In the genomic region with DNA sequence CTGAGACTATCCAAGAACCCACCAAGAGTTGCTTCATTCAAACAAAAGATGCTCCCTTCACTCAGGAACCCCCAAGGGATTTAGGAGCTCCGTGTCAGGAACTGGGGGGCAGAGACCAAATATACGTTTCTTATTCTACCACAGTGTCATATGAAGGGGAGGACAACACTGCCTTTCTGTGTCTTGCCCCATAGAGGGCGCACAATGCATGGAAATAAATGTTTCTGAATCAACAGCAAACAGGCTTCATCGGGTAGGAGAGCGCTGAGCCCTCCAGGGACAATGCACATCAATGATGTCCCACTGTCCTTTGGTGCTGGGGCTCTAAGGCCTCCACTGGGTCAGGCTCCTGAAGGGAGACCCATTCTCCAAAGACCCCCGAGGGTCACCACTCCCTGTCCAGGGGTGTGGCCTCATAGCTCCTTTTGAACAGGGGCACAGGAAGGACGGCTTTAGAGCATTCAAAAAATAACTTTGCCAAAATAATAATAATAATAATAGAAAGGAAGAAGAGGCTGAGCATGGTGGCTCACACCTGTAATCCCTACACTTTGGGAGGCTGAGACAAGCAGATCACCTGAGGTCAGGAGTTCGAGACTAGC, we compare ENCODE assay signal across 8 cellular contexts. TPM values are rescaled to one million over a fixed set of nuclear protein-coding genes. Genes with fewer than 3 reads are reported as not detected.
DNase-seq lines count a peak whose midpoint lies in the region; ATAC-seq and TF ChIP-seq lines count a peak whose summit lies in the region.

No MANE protein-coding gene starts in this region.

- peaks cover 0 to 2% (median 1%) of the 10 kb centered on the region in 3 donors for H3K27me3 Mint-ChIP-seq in CD14-positive monocyte (ENCODE audit: low read depth in 3 of 3)

- no peak overlapping the region for H3K27ac ChIP-seq in gastroesophageal sphincter

- H3K4me3 Mint-ChIP-seq in CD14-positive monocyte, result no peak overlapping the region

- H3K9me3 Mint-ChIP-seq in CD14-positive monocyte, result peaks cover 0 to 2% (median 0%) of the 10 kb centered on the region in 7 donors

- 28% methylated on average over 5 of the region's 8 CpGs; no CpG with 5 or more reads in 1 of the 2 donors for WGBS in gastroesophageal sphincter (ENCODE audit: low coverage in 1 of 2), 2 donors

- H3K4me1 Mint-ChIP-seq in CD14-positive monocyte, result no peaks in the 10 kb centered on the region

- no peak for TF ChIP-seq POLR2A in gastroesophageal sphincter (IDR thresholded peaks at IDR 0.05)

- no peak overlapping the region for H3K27ac Mint-ChIP-seq in CD14-positive monocyte

- H3K36me3 ChIP-seq in gastroesophageal sphincter, result no peaks in the 10 kb centered on the region

- peak; percentile 72 for ATAC-seq in GM18502 (IDR thresholded peaks at IDR 0.05; ENCODE audit: poor library complexity, unreplicated experiment)
- peak; percentile 78 for ATAC-seq in HG02763 (IDR thresholded peaks at IDR 0.05; ENCODE audit: unreplicated experiment)
- ATAC-seq in gastroesophageal sphincter, result peak; percentile 30

- H3K36me3 Mint-ChIP-seq in CD14-positive monocyte, result no peaks in the 10 kb centered on the region

- no peak overlapping the region for H3K4me3 ChIP-seq in WI38 (ENCODE audit: low read depth, low read length)
- H3K4me3 ChIP-seq in gastroesophageal sphincter, result no peak overlapping the region

- TF ChIP-seq EP300 in gastroesophageal sphincter (IDR thresholded peaks at IDR 0.05), result no peak

- H3K4me1 ChIP-seq in gastroesophageal sphincter, result no peaks in the 10 kb centered on the region

- intact Hi-C loops in CD14-positive monocyte (cut with micrococcal nuclease), result no loop called here
- intact Hi-C loops in posterior cingulate gyrus (cut with DNase I), result loop anchor here (5.0 kb wide), 1 partner anchor 34 kb away; no protein-coding TSS in a partner anchor

- DNase-seq in CD14-positive monocyte (ENCODE audit: low spot score), result no peak
- peak; percentile 27 for DNase-seq in NCI-H1048 (lab: John Stamatoyannopoulos, UW)
- peak in 7 of 10 donors; percentile 19 to 79 (median 40) for DNase-seq in posterior cingulate gyrus
- DNase-seq in occipital lobe (lab: John Stamatoyannopoulos, UW), result no peak

- no peaks in the 10 kb centered on the region for H3K27me3 ChIP-seq in gastroesophageal sphincter

- TF ChIP-seq CTCF in CD14-positive monocyte (IDR thresholded peaks at IDR 0.05), result peak; percentile 48
- 0 out of 2 replicates have a peak, but pooled peaks have one; percentile 8 for TF ChIP-seq CTCF in WI38 (IDR thresholded peaks at IDR 0.05; ENCODE audit: low read depth, low read length)
- peak in 3 of 4 experiments; percentile 45 to 62 (median 50) for TF ChIP-seq CTCF in gastroesophageal sphincter (IDR thresholded peaks at IDR 0.05)

- no peaks in the 10 kb centered on the region for H3K9me3 ChIP-seq in gastroesophageal sphincter

RNA-seq across cellular contexts. Expression of gene PLG, which starts 31.1 kb away (rescaled TPM):
- not detected for polyA plus RNA-seq in CD14-positive monocyte
- total RNA-seq in gastroesophageal sphincter (not detected), occipital lobe (0.62 TPM)

Comparison
In these comparisons a context has a peak if more than half of its experiments do, and no peak if none do; other contexts are left out.
1. DNase-seq: peak in NCI-H1048 (single experiment) and posterior cingulate gyrus (7 of 10); none in CD14-positive monocyte (single experiment) and occipital lobe (single experiment).
2. Peak in every context shown above with its lines, with median percentiles within 50 percentile points of each other: CTCF ChIP-seq and ATAC-seq.